26 cellular contexts compared by ENCODE assay signal in the genomic region with DNA sequence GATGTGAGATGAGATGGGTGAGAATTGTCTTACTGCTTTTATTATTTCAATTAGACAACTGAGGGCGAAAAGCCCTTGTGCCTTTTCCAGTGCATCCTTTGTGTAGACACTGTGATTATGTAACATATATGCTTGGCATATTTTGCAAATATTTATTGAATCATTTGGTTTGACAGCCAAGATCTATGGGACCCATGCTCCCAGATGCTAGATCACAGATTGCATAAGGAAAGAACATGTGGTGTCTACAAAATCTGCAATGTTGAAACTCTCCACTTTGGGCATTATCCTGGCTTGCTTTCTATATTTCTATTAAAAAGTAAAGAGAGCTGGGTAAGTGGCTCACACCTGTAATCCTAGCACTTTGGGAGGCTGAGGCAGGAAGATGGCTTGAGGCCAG. TPM values are rescaled to one million over a fixed set of nuclear protein-coding genes. Genes with fewer than 3 reads are reported as not detected.
"Had no signal": no experiment of that assay in that cellular context is flagged by ENCODE, and none has a peak within 500 bp of the region (broad histone marks: within the 10 kb centered on the region; RNA-seq: fewer than 3 reads in every experiment).

No MANE protein-coding gene starts in this region.

- H3K27ac Mint-ChIP-seq: activated B cell treated with CpG ODN at 0.5 μM for 24 hours; activated CD4-positive, alpha-beta T cell treated with anti-CD3 and anti-CD28 coated beads, Interleukin-2, amount 10 ng/mL, durations not matched to agents 24 days and 14 days; activated CD8-positive, alpha-beta memory T cell treated with anti-CD3 and anti-CD28 coated beads, Interleukin-2, amount 10 ng/mL, durations not matched to agents 7 days and 5 days; activated naive CD4-positive, alpha-beta T cell treated with anti-CD3 and anti-CD28 coated beads, Interleukin-2, amount 50 U/mL, for 72 hours; activated naive CD8-positive, alpha-beta T cell treated with anti-CD3 and anti-CD28 coated beads, Interleukin-2, amount 50 U/mL, for 24 hours; activated T-cell treated with anti-CD3 and anti-CD28 coated beads, Interleukin-2, amount 50 U/mL, for 24 hours; activated T-helper 1 cell treated with anti-CD3 and anti-CD28 coated beads, Interleukin-12 subunit alpha, Interleukin-12 subunit beta, Interleukin-2, Interleukin-4 antibody, amounts not matched to agents 30 ng/mL and 10 ng/mL and 1 ng/mL, durations not matched to agents 14 hours and 24 hours and 36 hours; T-cell had no signal

- H3K9me3 Mint-ChIP-seq: activated B cell treated with CpG ODN at 0.5 μM for 24 hours; activated CD4-positive, alpha-beta T cell treated with anti-CD3 and anti-CD28 coated beads, Interleukin-2, amount 10 ng/mL, durations not matched to agents 24 days and 14 days; activated naive CD4-positive, alpha-beta T cell treated with anti-CD3 and anti-CD28 coated beads, Interleukin-2, amount 50 U/mL, for 72 hours; activated naive CD8-positive, alpha-beta T cell treated with anti-CD3 and anti-CD28 coated beads, Interleukin-2, amount 50 U/mL, for 24 hours; activated T-cell treated with anti-CD3 and anti-CD28 coated beads, Interleukin-2, amount 50 U/mL, for 24 hours; activated T-helper 1 cell treated with anti-CD3 and anti-CD28 coated beads, Interleukin-12 subunit alpha, Interleukin-12 subunit beta, Interleukin-2, Interleukin-4 antibody, amounts not matched to agents 30 ng/mL and 10 ng/mL and 1 ng/mL, durations not matched to agents 14 hours and 24 hours and 36 hours; brain; central memory CD8-positive, alpha-beta T cell; T-cell had no signal

- H3K36me3 Mint-ChIP-seq: activated CD8-positive, alpha-beta memory T cell treated with anti-CD3 and anti-CD28 coated beads, Interleukin-2, amount 10 ng/mL, durations not matched to agents 7 days and 5 days; activated naive CD4-positive, alpha-beta T cell treated with anti-CD3 and anti-CD28 coated beads, Interleukin-2, amount 50 U/mL, for 72 hours; brain; T-cell had no signal

- DNase-seq: activated B cell treated with CpG ODN at 0.5 μM for 24 hours; activated CD4-positive, alpha-beta T cell treated with anti-CD3 and anti-CD28 coated beads for 1 hour; activated CD4-positive, alpha-beta T cell treated with anti-CD3 and anti-CD28 coated beads, Interleukin-2, amount 10 ng/mL, durations not matched to agents 24 days and 14 days; activated CD4-positive, alpha-beta T cell treated with anti-CD3 and anti-CD28 coated beads, Interleukin-2, amount 50 U/mL, for 48 hours; activated CD8-positive, alpha-beta memory T cell treated with anti-CD3 and anti-CD28 coated beads, Interleukin-2, amount 10 ng/mL, durations not matched to agents 7 days and 5 days; activated effector memory CD4-positive, alpha-beta T cell treated with Interleukin-2 at 50 U/mL for 16 hours; activated naive CD4-positive, alpha-beta T cell; activated naive CD8-positive, alpha-beta T cell treated with anti-CD3 and anti-CD28 coated beads, Interleukin-2, amount 50 U/mL, for 24 hours; activated T-cell treated with anti-CD3 and anti-CD28 coated beads, Interleukin-2, amount 50 U/mL, for 24 hours; amygdala; NCI-H1092; NCI-H1417 treated with DMSO at 0.1 percent for 48 hours; NCI-H187 treated with DMSO at 0.1 percent for 48 hours; NCI-H2081 treated with DMSO at 0.1 percent for 48 hours; NCI-H226; NCI-H526; NCI-H82; SIG-M5; T-cell; T-helper 2 cell; T1000 had no signal

- H3K27me3 Mint-ChIP-seq: activated B cell treated with CpG ODN at 0.5 μM for 24 hours; activated CD4-positive, alpha-beta T cell treated with anti-CD3 and anti-CD28 coated beads, Interleukin-2, amount 10 ng/mL, durations not matched to agents 24 days and 14 days; activated CD8-positive, alpha-beta memory T cell treated with anti-CD3 and anti-CD28 coated beads, Interleukin-2, amount 10 ng/mL, durations not matched to agents 7 days and 5 days; activated naive CD8-positive, alpha-beta T cell treated with anti-CD3 and anti-CD28 coated beads, Interleukin-2, amount 50 U/mL, for 24 hours; activated T-cell treated with anti-CD3 and anti-CD28 coated beads, Interleukin-2, amount 50 U/mL, for 24 hours; brain; central memory CD8-positive, alpha-beta T cell; T-cell had no signal

- ATAC-seq: activated CD8-positive, alpha-beta memory T cell treated with anti-CD3 and anti-CD28 coated beads, Interleukin-2, amount 10 ng/mL, durations not matched to agents 7 days and 5 days; activated naive CD4-positive, alpha-beta T cell treated with anti-CD3 and anti-CD28 coated beads, Interleukin-2, amount 50 U/mL, for 72 hours; activated naive CD8-positive, alpha-beta T cell treated with anti-CD3 and anti-CD28 coated beads, Interleukin-2, amount 50 U/mL, for 24 hours; T-cell had no signal

- H3K4me3 Mint-ChIP-seq: activated B cell treated with CpG ODN at 0.5 μM for 24 hours; activated CD4-positive, alpha-beta T cell treated with anti-CD3 and anti-CD28 coated beads, Interleukin-2, amount 10 ng/mL, durations not matched to agents 24 days and 14 days; activated CD8-positive, alpha-beta memory T cell treated with anti-CD3 and anti-CD28 coated beads, Interleukin-2, amount 10 ng/mL, durations not matched to agents 7 days and 5 days; activated naive CD8-positive, alpha-beta T cell treated with anti-CD3 and anti-CD28 coated beads, Interleukin-2, amount 50 U/mL, for 24 hours; activated T-cell treated with anti-CD3 and anti-CD28 coated beads, Interleukin-2, amount 50 U/mL, for 24 hours; activated T-helper 1 cell treated with anti-CD3 and anti-CD28 coated beads, Interleukin-12 subunit alpha, Interleukin-12 subunit beta, Interleukin-2, Interleukin-4 antibody, amounts not matched to agents 30 ng/mL and 10 ng/mL and 1 ng/mL, durations not matched to agents 14 hours and 24 hours and 36 hours; brain; central memory CD8-positive, alpha-beta T cell; T-cell had no signal

RNA-seq across cellular contexts. Expression of a gene that starts 23.2 kb away (rescaled TPM):
- total RNA-seq: OCI-LY7, T-cell had no signal
